In the genomic region with DNA sequence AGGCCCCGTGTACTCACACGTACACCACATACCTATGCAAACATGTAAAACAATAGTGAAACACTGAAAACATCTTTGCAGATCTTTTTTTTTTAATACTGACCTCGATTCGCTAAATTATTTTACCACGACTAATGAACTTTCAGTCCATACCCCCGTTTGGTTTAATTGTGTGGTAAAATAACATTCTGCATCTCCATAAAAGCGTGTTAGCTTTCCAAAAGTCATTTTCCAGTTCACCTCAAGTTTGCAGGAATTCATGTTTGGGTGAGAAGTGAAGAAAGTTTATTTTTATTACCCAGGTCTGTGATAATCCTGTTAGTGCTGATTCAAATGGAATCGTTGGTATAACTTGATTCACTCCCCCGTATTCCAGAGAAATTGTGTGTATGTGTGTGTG, we compare ENCODE assay signal across 8 cellular contexts. TPM values are rescaled to one million over a fixed set of nuclear protein-coding genes. Genes with fewer than 3 reads are reported as not detected.
DNase-seq lines count a peak whose midpoint lies in the region; ATAC-seq, FAIRE-seq and TF ChIP-seq lines count a peak whose summit lies in the region.

No MANE protein-coding gene starts in this region.

- H3K9ac ChIP-seq in kidney (ENCODE audit: low read length in 2 of 2) (peak overlapping the region; percentile 42 to 68), stomach smooth muscle (ENCODE audit: low read length in 2 of 2) (peak overlapping the region; percentile 80 to 91)

- H3K4me1 ChIP-seq in adrenal gland (replicated peaks in 1 of 2) (peaks cover 13 to 21% of the 10 kb centered on the region in 2 donors), kidney (ENCODE audit: control insufficient read depth in 1 of 2, insufficient read depth in 1 of 2, low read depth in 1 of 2, low read length in 2 of 2) (peaks cover 3 to 4% of the 10 kb centered on the region in 2 donors), stomach smooth muscle (ENCODE audit: control insufficient read depth, insufficient read depth, low read length) (peaks cover 10% of the 10 kb centered on the region)

- FAIRE-seq in kidney (lab: Jason Lieb, UNC) = no peak

- H3K9me3 ChIP-seq in adrenal gland (replicated peaks in 1 of 3) (peaks cover 0 to 3% (median 0%) of the 10 kb centered on the region in 3 donors), kidney (ENCODE audit: control insufficient read depth in 1 of 2, low read length in 2 of 2) (no peaks in the 10 kb centered on the region), stomach smooth muscle (ENCODE audit: control insufficient read depth in 2 of 2, low read length in 2 of 2) (no peaks in the 10 kb centered on the region)

- intact Hi-C loops in adrenal gland (cut with DNase I) = no loop called here
- intact Hi-C loops in kidney (cut with DNase I) = no loop called here

- TF ChIP-seq CTCF in adrenal gland (IDR thresholded peaks at IDR 0.05) (no peak), kidney (IDR thresholded peaks at IDR 0.05; ENCODE audit: borderline replicate concordance, extremely low read depth, insufficient read depth) (no peak), omental fat pad (IDR thresholded peaks at IDR 0.05) (no peak)

- H3K27ac ChIP-seq in adrenal gland (peak overlapping the region; percentile 70 to 93 (median 84)), kidney (ENCODE audit: low read depth in 2 of 2, low read length in 2 of 2) (peak overlapping the region; percentile 5 to 88), stomach smooth muscle (ENCODE audit: low read length) (peak overlapping the region; percentile 56)

- ATAC-seq in GM21717 (IDR thresholded peaks at IDR 0.05; ENCODE audit: unreplicated experiment) = no peak
- ATAC-seq in omental fat pad (ENCODE audit: low FRiP score) = no peak

- 0 to 1% (median 0%) methylated on average over 9 of the region's 9 CpGs for WGBS in adrenal gland, 4 donors

- TF ChIP-seq POLR2A in adrenal gland (IDR thresholded peaks at IDR 0.05) = no peak

- H3K36me3 ChIP-seq in adrenal gland (replicated peaks in 1 of 2) = peaks cover 0 to 5% of the 10 kb centered on the region in 2 donors
- no peaks in the 10 kb centered on the region for H3K36me3 ChIP-seq in kidney (ENCODE audit: control insufficient read depth in 1 of 2, insufficient read depth in 2 of 2, low read length in 2 of 2)
- H3K36me3 ChIP-seq in stomach smooth muscle (ENCODE audit: control insufficient read depth in 2 of 2, insufficient read depth in 2 of 2, low read length in 2 of 2) = peaks cover 0 to 3% of the 10 kb centered on the region in 2 donors

- H3K4me3 ChIP-seq in adrenal gland (peak overlapping the region; percentile 73 to 93 (median 82)), kidney (ENCODE audit: low read length in 2 of 2) (peak overlapping the region; percentile 90 to 96), stomach smooth muscle (ENCODE audit: low read length in 2 of 2) (peak overlapping the region; percentile 90 to 93)

- no peaks in the 10 kb centered on the region for H3K27me3 ChIP-seq in adrenal gland
- no peaks in the 10 kb centered on the region for H3K27me3 ChIP-seq in stomach smooth muscle (ENCODE audit: control insufficient read depth in 1 of 2, insufficient read depth in 2 of 2, low read length in 2 of 2)

- DNase-seq in SIG-M5 treated with dmso at 0.1 percent for 504 hours (lab: John Stamatoyannopoulos, UW; ENCODE audit: unreplicated experiment) (peak; percentile 2), SIG-M5 (lab: John Stamatoyannopoulos, UW) (no peak), adrenal gland (no peak), kidney (no peak), omental fat pad (ENCODE audit: low spot score) (no peak), activated gamma-delta T cell (lab: John Stamatoyannopoulos, UW) (no peak)

RNA-seq across cellular contexts. Expression of gene ARSK, which starts 0.7 kb away (rescaled TPM):
- total RNA-seq in adrenal gland (10 to 100 TPM in 2 of 8 donors, 1 to 10 TPM in 6; 4.3 to 12.5 (median 7.7) TPM), kidney (5.9 TPM), omental fat pad (1 to 10 TPM; 3.0 to 9.5 (median 6.1) TPM)
- polyA plus RNA-seq in adrenal gland (10 to 100 TPM in 1 of 3 donors, 1 to 10 TPM in 2; 2.3 to 13.5 (median 3.3) TPM), kidney (ENCODE audit: insufficient read depth, low read depth, low replicate concordance) (4.5 TPM)

RNA-seq across cellular contexts. Expression of gene SKIC3, which starts 0.8 kb away (rescaled TPM):
- total RNA-seq in adrenal gland (10 to 100 TPM; 36.9 to 96.2 (median 73.3) TPM), kidney (72.9 TPM), omental fat pad (10 to 100 TPM; 54.0 to 85.3 (median 61.6) TPM)
- polyA plus RNA-seq in adrenal gland (10 to 100 TPM; 17.5 to 82.7 (median 18.4) TPM), kidney (ENCODE audit: insufficient read depth, low read depth, low replicate concordance) (13.3 TPM)
